10 cellular contexts compared by ENCODE assay signal in genomic region chr6:1379026-1379809, GRCh38. TPM values are rescaled to one million over a fixed set of nuclear protein-coding genes. Genes with fewer than 3 reads are reported as not detected.
A peak's percentile ranks its signal among the peaks of the same experiment; 100 is the strongest.
DNase-seq lines count a peak whose midpoint lies in the region; ATAC-seq and TF ChIP-seq lines count a peak whose summit lies in the region.
"Had no signal": no experiment of that assay in that cellular context is flagged by ENCODE, and none has a peak within 500 bp of the region (broad histone marks: within the 10 kb centered on the region; RNA-seq: fewer than 3 reads in every experiment).

No MANE protein-coding gene starts in this region.

- POLR2A ChIA-PET in BJ (lab: Charles Lee) = no interaction called here
- POLR2A ChIA-PET in activated naive CD8-positive, alpha-beta T cell treated with anti-CD3 and anti-CD28 coated beads, Interleukin-2, amount 10 ng/mL, durations not matched to agents 7 days and 5 days (lab: Charles Lee) = no interaction called here

- CTCF ChIA-PET in BJ (lab: Yijun Ruan, JAX) = interaction anchor here (0.6 to 2.6 kb wide), 3 partner anchors 9 to 497 kb away, joined by 4 to 24 read pairs (median 4); no protein-coding TSS in a partner anchor

- H3K27me3 Mint-ChIP-seq in activated naive CD8-positive, alpha-beta T cell treated with anti-CD3 and anti-CD28 coated beads, Interleukin-2, amount 10 ng/mL, durations not matched to agents 7 days and 5 days = peaks cover 73% of the 10 kb centered on the region
- H3K27me3 Mint-ChIP-seq in naive B cell = peaks cover 53 to 74% (median 66%) of the 10 kb centered on the region in 3 donors

- peaks cover 14% of the 10 kb centered on the region for H3K27me3 ChIP-seq in BJ (ENCODE audit: control insufficient read depth, insufficient read depth, low read length)

- in situ Hi-C loops in GM13977 (cut with MboI; ENCODE audit: low pct_unique_long_range_greater_than_20kb, low sequenced_read_pairs, unreplicated experiment) = loop anchor here (10.0 to 25.0 kb wide), 2 partner anchors 74 to 792 kb away; no protein-coding TSS in a partner anchor

- peaks cover 3% of the 10 kb centered on the region for H3K36me3 Mint-ChIP-seq in activated naive CD8-positive, alpha-beta T cell treated with anti-CD3 and anti-CD28 coated beads, Interleukin-2, amount 10 ng/mL, durations not matched to agents 7 days and 5 days
- H3K36me3 Mint-ChIP-seq in naive B cell = no peaks in the 10 kb centered on the region

- no peak overlapping the region for H3K4me3 ChIP-seq in BJ (ENCODE audit: low read depth, low read length)
- H3K4me3 ChIP-seq: PC-9 had no signal

- H3K4me1 Mint-ChIP-seq in activated naive CD8-positive, alpha-beta T cell treated with anti-CD3 and anti-CD28 coated beads, Interleukin-2, amount 10 ng/mL, durations not matched to agents 7 days and 5 days = peaks cover 15% of the 10 kb centered on the region
- H3K4me1 Mint-ChIP-seq in naive B cell = peaks cover 19 to 33% (median 25%) of the 10 kb centered on the region in 3 donors

- no peaks in the 10 kb centered on the region; the same call in 1 of the 2 replicates for H3K36me3 ChIP-seq in BJ (ENCODE audit: control insufficient read depth, insufficient read depth, low read length)

- H3K27ac Mint-ChIP-seq in activated naive CD8-positive, alpha-beta T cell treated with anti-CD3 and anti-CD28 coated beads, Interleukin-2, amount 10 ng/mL, durations not matched to agents 7 days and 5 days = peak overlapping the region; percentile 21
- peak overlapping the region in 2 of 6 donors; percentile 37 to 78 for H3K27ac Mint-ChIP-seq in naive B cell

- no peak for ATAC-seq in activated naive CD8-positive, alpha-beta T cell treated with anti-CD3 and anti-CD28 coated beads, Interleukin-2, amount 10 ng/mL, durations not matched to agents 7 days and 5 days (ENCODE audit: low read depth)
- ATAC-seq in naive B cell (ENCODE audit: low read depth in 2 of 2) (peak in 1 of 2 donors; percentile 23), GM21390 (IDR thresholded peaks at IDR 0.05; ENCODE audit: unreplicated experiment) (no peak), esophagus mucosa (no peak), GM18517 (IDR thresholded peaks at IDR 0.05; ENCODE audit: unreplicated experiment) (no peak)

- H3K9me3 Mint-ChIP-seq in activated naive CD8-positive, alpha-beta T cell treated with anti-CD3 and anti-CD28 coated beads, Interleukin-2, amount 10 ng/mL, durations not matched to agents 7 days and 5 days = no peaks in the 10 kb centered on the region
- peaks cover 0 to 17% (median 4%) of the 10 kb centered on the region in 7 donors for H3K9me3 Mint-ChIP-seq in naive B cell

- DNase-seq in BJ (ENCODE audit: low read depth) (no peak), GM13977 (ENCODE audit: low spot score) (peak; percentile 58), naive B cell (no peak), inferior parietal cortex (ENCODE audit: extremely low spot score) (no peak)
- DNase-seq in activated naive CD8-positive, alpha-beta T cell treated with anti-CD3 and anti-CD28 coated beads, Interleukin-2, amount 10 ng/mL, durations not matched to agents 7 days and 5 days = peak; percentile 47
- DNase-seq: activated gamma-delta T cell treated with Interleukin-2 at 50 U/mL for 16 hours, PC-9 had no signal

- TF ChIP-seq CTCF in BJ (IDR thresholded peaks at IDR 0.05; ENCODE audit: insufficient read depth, low read depth, low read length) = peak; percentile 13; the same call in 1 of the 2 replicates
- no peak for TF ChIP-seq CTCF in GM13977 (IDR thresholded peaks at IDR 0.05; ENCODE audit: extremely low read depth, insufficient read depth, missing control alignments)

- peak overlapping the region; percentile 13 for H3K4me3 Mint-ChIP-seq in activated naive CD8-positive, alpha-beta T cell treated with anti-CD3 and anti-CD28 coated beads, Interleukin-2, amount 10 ng/mL, durations not matched to agents 7 days and 5 days
- H3K4me3 Mint-ChIP-seq in naive B cell = peak overlapping the region; percentile 34 to 84 (median 70)

RNA-seq across cellular contexts. Expression of gene FOXF2, which starts 10.2 kb away (rescaled TPM):
- polyA plus RNA-seq in BJ (2011; rRNA removed) (17.7 and 23.4 TPM in 2 replicates), naive B cell (ENCODE audit: low read depth in 6 of 6) (not detected)
- polyA minus RNA-seq in BJ (2011; rRNA and poly(A)+ RNA removed) = 11.2 and 13.2 TPM in 2 replicates
- not detected for total RNA-seq in activated naive CD8-positive, alpha-beta T cell treated with anti-CD3 and anti-CD28 coated beads, Interleukin-2, amount 10 ng/mL, durations not matched to agents 7 days and 5 days
- total RNA-seq in esophagus mucosa = 0.64 TPM
- total RNA-seq: PC-9 had no signal

Comparison
In these comparisons a context has a peak if more than half of its experiments do, and no peak if none do; other contexts are left out.
1. DNase-seq: peak in GM13977 (single experiment) and activated naive CD8-positive, alpha-beta T cell treated with anti-CD3 and anti-CD28 coated beads, Interleukin-2, amount 10 ng/mL, durations not matched to agents 7 days and 5 days (single experiment); none in BJ (single experiment), naive B cell (single experiment) and inferior parietal cortex (single experiment).